32 cellular contexts compared by ENCODE assay signal in the genomic region with DNA sequence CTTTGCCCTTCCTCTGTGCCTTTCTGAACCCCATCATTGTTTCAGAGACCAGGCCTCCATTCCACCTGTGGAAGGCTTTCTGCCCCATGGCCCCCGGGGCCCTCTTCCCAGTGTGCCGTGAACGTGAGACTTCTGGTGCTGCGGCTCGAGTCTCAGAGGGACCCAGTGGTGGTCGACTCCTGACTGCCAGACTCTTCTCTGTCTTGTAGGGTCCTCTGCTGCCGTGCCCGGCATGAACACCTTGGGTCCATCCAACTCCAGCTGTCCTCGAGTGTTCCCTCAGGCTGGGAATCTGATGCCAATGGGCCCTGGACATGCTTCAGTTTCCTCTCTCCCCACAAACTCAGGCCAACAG. TPM values are rescaled to one million over a fixed set of nuclear protein-coding genes. Genes with fewer than 3 reads are reported as not detected.
"Had no signal": no experiment of that assay in that cellular context is flagged by ENCODE, and none has a peak within 500 bp of the region (broad histone marks: within the 10 kb centered on the region; RNA-seq: fewer than 3 reads in every experiment).

No MANE protein-coding gene starts in this region.

- DNase-seq: activated CD4-positive, alpha-beta T cell treated with anti-CD3 and anti-CD28 coated beads, Interleukin-2, amount 10 ng/mL, durations not matched to agents 24 days and 14 days; activated CD4-positive, alpha-beta T cell treated with anti-CD3 and anti-CD28 coated beads, Interleukin-2, amount 50 U/mL, for 4 hours; activated CD8-positive, alpha-beta T cell treated with anti-CD3 and anti-CD28 coated beads for 36 hours; activated gamma-delta T cell; activated naive CD4-positive, alpha-beta T cell treated with Interleukin-2 at 50 U/mL for 16 hours; activated naive CD8-positive, alpha-beta T cell treated with anti-CD3 and anti-CD28 coated beads, Interleukin-2, amount 10 ng/mL, durations not matched to agents 7 days and 5 days; activated T-cell treated with anti-CD3 and anti-CD28 coated beads, Interleukin-2, amount 50 U/mL, for 1 hour; activated T-cell treated with anti-CD3 and anti-CD28 coated beads, Interleukin-2, amount 50 U/mL, for 72 hours; amygdala; body of pancreas; caudate nucleus; cerebellar nuclear complex; NCI-H1092; NCI-H1436 treated with DMSO at 0.1 percent for 48 hours; NCI-H1694 treated with DMSO at 0.1 percent for 48 hours; NCI-H2029; NCI-H345; NCI-H524 treated with DMSO at 0.1 percent for 48 hours; PC-3; Peyer's patch; RPMI8226; SHP77; SJCRH30 had no signal

- H3K27ac ChIP-seq: ascending aorta, body of pancreas, Peyer's patch, SJCRH30, SK-N-MC had no signal

- H3K27me3 ChIP-seq: ascending aorta, body of pancreas, Peyer's patch, SJCRH30 had no signal

- H3K27me3 Mint-ChIP-seq: activated CD4-positive, alpha-beta T cell treated with anti-CD3 and anti-CD28 coated beads, Interleukin-2, amount 10 ng/mL, durations not matched to agents 24 days and 14 days; activated CD8-positive, alpha-beta T cell treated with anti-CD3 and anti-CD28 coated beads for 36 hours; activated naive CD4-positive, alpha-beta T cell treated with anti-CD3 and anti-CD28 coated beads, Interleukin-2, amount 50 U/mL, for 24 hours; activated naive CD8-positive, alpha-beta T cell treated with anti-CD3 and anti-CD28 coated beads, Interleukin-2, amount 10 ng/mL, durations not matched to agents 7 days and 5 days had no signal

- ATAC-seq: activated CD8-positive, alpha-beta T cell treated with anti-CD3 and anti-CD28 coated beads for 36 hours; activated T-cell treated with anti-CD3 and anti-CD28 coated beads, Interleukin-2, amount 50 U/mL, for 72 hours; body of pancreas; K562; PC-3 had no signal

- FAIRE-seq: bronchial epithelial cell, K562, TTC549 had no signal

- H3K9me3 ChIP-seq: ascending aorta, body of pancreas, Peyer's patch, SJCRH30 had no signal

- H3K4me1 ChIP-seq: ascending aorta, body of pancreas, Peyer's patch, SJCRH30 had no signal

- H3K4me3 Mint-ChIP-seq: activated CD4-positive, alpha-beta T cell treated with anti-CD3 and anti-CD28 coated beads, Interleukin-2, amount 10 ng/mL, durations not matched to agents 24 days and 14 days; activated CD8-positive, alpha-beta T cell treated with anti-CD3 and anti-CD28 coated beads for 36 hours; activated naive CD4-positive, alpha-beta T cell treated with anti-CD3 and anti-CD28 coated beads, Interleukin-2, amount 50 U/mL, for 24 hours; activated naive CD8-positive, alpha-beta T cell treated with anti-CD3 and anti-CD28 coated beads, Interleukin-2, amount 10 ng/mL, durations not matched to agents 7 days and 5 days; activated T-cell treated with anti-CD3 and anti-CD28 coated beads, Interleukin-2, amount 50 U/mL, for 72 hours; T-helper 2 cell treated with Interferon-gamma antibody and Interleukin-4, amounts not matched to agents 5 μg/mL and 100 μg/mL, for 36 hours had no signal

- H3K9me3 Mint-ChIP-seq: activated CD4-positive, alpha-beta T cell treated with anti-CD3 and anti-CD28 coated beads, Interleukin-2, amount 10 ng/mL, durations not matched to agents 24 days and 14 days; activated CD8-positive, alpha-beta T cell treated with anti-CD3 and anti-CD28 coated beads for 36 hours; activated naive CD4-positive, alpha-beta T cell treated with anti-CD3 and anti-CD28 coated beads, Interleukin-2, amount 50 U/mL, for 24 hours; activated naive CD8-positive, alpha-beta T cell treated with anti-CD3 and anti-CD28 coated beads, Interleukin-2, amount 10 ng/mL, durations not matched to agents 7 days and 5 days; activated T-cell treated with anti-CD3 and anti-CD28 coated beads, Interleukin-2, amount 50 U/mL, for 72 hours; activated T-helper 2 cell treated with anti-CD3 and anti-CD28 coated beads, Interferon-gamma antibody, Interleukin-2, Interleukin-4, amounts not matched to agents 10 μg/mL and 5 μg/mL and 100 μg/mL, durations not matched to agents 14 hours and 24 hours and 36 hours; T-helper 2 cell treated with Interferon-gamma antibody and Interleukin-4, amounts not matched to agents 5 μg/mL and 100 μg/mL, for 36 hours had no signal

- H3K27ac Mint-ChIP-seq: activated CD8-positive, alpha-beta T cell treated with anti-CD3 and anti-CD28 coated beads for 36 hours; activated naive CD4-positive, alpha-beta T cell treated with anti-CD3 and anti-CD28 coated beads, Interleukin-2, amount 50 U/mL, for 24 hours; activated naive CD8-positive, alpha-beta T cell treated with anti-CD3 and anti-CD28 coated beads, Interleukin-2, amount 10 ng/mL, durations not matched to agents 7 days and 5 days; activated T-cell treated with anti-CD3 and anti-CD28 coated beads, Interleukin-2, amount 50 U/mL, for 72 hours; activated T-helper 2 cell treated with anti-CD3 and anti-CD28 coated beads, Interferon-gamma antibody, Interleukin-2, Interleukin-4, amounts not matched to agents 10 μg/mL and 5 μg/mL and 100 μg/mL, durations not matched to agents 14 hours and 24 hours and 36 hours; T-helper 2 cell treated with Interferon-gamma antibody and Interleukin-4, amounts not matched to agents 5 μg/mL and 100 μg/mL, for 36 hours had no signal

- H3K4me3 ChIP-seq: ascending aorta, body of pancreas, K562, Peyer's patch, SJCRH30, SK-N-MC had no signal

- H3K4me1 Mint-ChIP-seq: activated CD4-positive, alpha-beta T cell treated with anti-CD3 and anti-CD28 coated beads, Interleukin-2, amount 10 ng/mL, durations not matched to agents 24 days and 14 days; activated naive CD4-positive, alpha-beta T cell treated with anti-CD3 and anti-CD28 coated beads, Interleukin-2, amount 50 U/mL, for 24 hours; activated naive CD8-positive, alpha-beta T cell treated with anti-CD3 and anti-CD28 coated beads, Interleukin-2, amount 10 ng/mL, durations not matched to agents 7 days and 5 days had no signal

RNA-seq across cellular contexts. Expression of a gene that starts 20.1 kb away (rescaled TPM):
- total RNA-seq: M059J, SJCRH30 had no signal
